ENCODE assay signal across 4 cellular contexts in the genomic region with DNA sequence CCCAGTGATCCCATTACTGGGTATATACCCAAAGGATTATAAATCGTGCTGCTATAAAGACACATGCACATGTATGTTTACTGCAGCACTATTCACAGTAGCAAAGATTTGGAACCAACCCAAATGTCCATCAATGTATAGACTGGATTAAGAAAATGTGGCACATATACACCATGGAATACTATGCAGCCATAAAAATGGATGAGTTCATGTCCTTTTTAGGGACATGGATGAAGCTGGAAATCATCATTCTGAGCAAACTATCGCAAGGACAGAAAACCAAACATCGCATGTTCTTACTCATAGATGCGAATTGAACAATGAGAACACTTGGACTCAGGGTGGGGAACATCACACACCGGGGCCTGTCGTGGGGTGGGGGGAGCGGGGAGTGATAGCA. TPM values are rescaled to one million over a fixed set of nuclear protein-coding genes. Genes with fewer than 3 reads are reported as not detected.
"Had no signal": no experiment of that assay in that cellular context is flagged by ENCODE, and none has a peak within 500 bp of the region (broad histone marks: within the 10 kb centered on the region; RNA-seq: fewer than 3 reads in every experiment).

No MANE protein-coding gene starts in this region.

RNA-seq across cellular contexts. Expression of a gene that starts 36.0 kb away (rescaled TPM):
- total RNA-seq: HT-29, HT1080, IMR-90 had no signal
- polyA plus RNA-seq: IgD-negative memory B cell, IMR-90 had no signal
